ENCODE assay signal across 9 cellular contexts in genomic region chr10:16967866-16968721, GRCh38.
DNase-seq lines count a peak whose midpoint lies in the region; ATAC-seq, FAIRE-seq and TF ChIP-seq lines count a peak whose summit lies in the region.
"Had no signal": no experiment of that assay in that cellular context is flagged by ENCODE, and none has a peak within 500 bp of the region (broad histone marks: within the 10 kb centered on the region; RNA-seq: fewer than 3 reads in every experiment).

No MANE protein-coding gene starts in this region.

- H3K9ac ChIP-seq in kidney (ENCODE audit: low read length in 2 of 2), result no peak overlapping the region

- no peaks in the 10 kb centered on the region for H3K27me3 ChIP-seq in gastroesophageal sphincter

- H3K27ac ChIP-seq in gastroesophageal sphincter (peak overlapping the region in 3 of 4 donors; percentile 24 to 50 (median 47)), kidney (ENCODE audit: low read depth in 2 of 2, low read length in 2 of 2) (no peak overlapping the region)

- no peak for TF ChIP-seq CTCF in gastroesophageal sphincter (IDR thresholded peaks at IDR 0.05)
- no peak for TF ChIP-seq CTCF in kidney (IDR thresholded peaks at IDR 0.05; ENCODE audit: borderline replicate concordance, extremely low read depth, insufficient read depth)

- H3K4me1 ChIP-seq in gastroesophageal sphincter (peaks cover 0 to 35% (median 6%) of the 10 kb centered on the region in 3 donors), kidney (ENCODE audit: control insufficient read depth in 1 of 2, insufficient read depth in 1 of 2, low read depth in 1 of 2, low read length in 2 of 2) (peaks cover 4 to 6% of the 10 kb centered on the region in 2 donors)

- FAIRE-seq in kidney (lab: Jason Lieb, UNC), result no peak

- H3K9me3 ChIP-seq in gastroesophageal sphincter (no peaks in the 10 kb centered on the region), kidney (ENCODE audit: control insufficient read depth in 1 of 2, low read length in 2 of 2) (no peaks in the 10 kb centered on the region)

- peak; percentile 78 for ATAC-seq in gastroesophageal sphincter
- no peak for ATAC-seq in GM21381 (IDR thresholded peaks at IDR 0.05; ENCODE audit: unreplicated experiment)

- TF ChIP-seq POLR2A in gastroesophageal sphincter (IDR thresholded peaks at IDR 0.05), result no peak

- no peak overlapping the region for H3K4me3 ChIP-seq in gastroesophageal sphincter
- H3K4me3 ChIP-seq in kidney (ENCODE audit: low read length in 2 of 2), result no peak overlapping the region

- no peak for TF ChIP-seq EP300 in gastroesophageal sphincter (IDR thresholded peaks at IDR 0.05)

- intact Hi-C loops in kidney (cut with DNase I), result no loop called here

- H3K36me3 ChIP-seq in gastroesophageal sphincter (no peaks in the 10 kb centered on the region), kidney (ENCODE audit: control insufficient read depth in 1 of 2, insufficient read depth in 2 of 2, low read length in 2 of 2) (peaks cover 2 to 3% of the 10 kb centered on the region in 2 donors)

- peak; percentile 69 for DNase-seq in GM04503 (ENCODE audit: low read depth)
- peak; percentile 38 for DNase-seq in SW480 (ENCODE audit: low spot score)
- DNase-seq in pulmonary artery endothelial cell (ENCODE audit: low read depth, low spot score), result peak; percentile 94
- no peak for DNase-seq in kidney
- DNase-seq in NCI-H82 (lab: John Stamatoyannopoulos, UW), result no peak
- no peak for DNase-seq in DMS153 treated with DMSO at 0.1 percent for 48 hours (lab: John Stamatoyannopoulos, UW; ENCODE audit: unreplicated experiment)
- DNase-seq: RPMI8226 had no signal

- WGBS in gastroesophageal sphincter (ENCODE audit: low coverage in 1 of 2), 2 donors, result 29 to 31% methylated on average over 6 to 7 of the region's 7 CpGs

Comparison
In these comparisons a context has a peak if more than half of its experiments do, and no peak if none do; other contexts are left out.
1. DNase-seq: peak in GM04503 (single experiment), SW480 (single experiment) and pulmonary artery endothelial cell (single experiment); none in kidney (single experiment), NCI-H82 (single experiment) and DMS153 treated with DMSO at 0.1 percent for 48 hours (single experiment).
2. H3K27ac ChIP-seq: peak in gastroesophageal sphincter (3 of 4); none in kidney (0 of 2).